ENCODE assay signal across 9 cellular contexts in the genomic region with DNA sequence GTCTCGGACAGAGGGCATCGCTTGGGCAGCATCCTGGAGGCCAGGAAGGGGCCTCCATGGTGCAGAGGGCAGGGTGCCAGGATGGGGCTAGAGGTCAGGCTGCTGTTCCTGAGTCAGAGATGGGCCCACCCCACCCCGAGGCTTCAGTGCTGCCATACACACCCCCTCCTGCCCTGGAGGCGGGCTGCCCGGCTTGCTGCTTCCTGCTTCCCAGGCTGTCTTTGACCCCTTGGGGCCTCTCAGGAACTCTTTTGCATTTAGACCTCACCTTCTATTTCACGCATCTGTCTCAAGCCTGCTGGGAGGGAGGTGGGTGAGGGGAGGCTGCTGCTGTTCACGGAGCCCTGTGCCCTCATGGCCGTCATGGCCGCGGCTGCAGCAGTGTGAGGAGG. TPM values are rescaled to one million over a fixed set of nuclear protein-coding genes. Genes with fewer than 3 reads are reported as not detected.
DNase-seq lines count a peak whose midpoint lies in the region; ATAC-seq and TF ChIP-seq lines count a peak whose summit lies in the region.
"Had no signal": no experiment of that assay in that cellular context is flagged by ENCODE, and none has a peak within 500 bp of the region (broad histone marks: within the 10 kb centered on the region; RNA-seq: fewer than 3 reads in every experiment).

No MANE protein-coding gene starts in this region.

- H3K9ac ChIP-seq in NT2/D1 (ENCODE audit: insufficient read length, low read depth), result no peak overlapping the region

- no peak for ATAC-seq in GM19455 (IDR thresholded peaks at IDR 0.05; ENCODE audit: unreplicated experiment)

- H3K27ac ChIP-seq in effector memory CD4-positive, alpha-beta T cell (ENCODE audit: insufficient read depth, low read length, poor library complexity, severe bottlenecking), result peak overlapping the region; percentile 35
- H3K27ac ChIP-seq: SK-N-MC had no signal

- H3K9me3 Mint-ChIP-seq in progenitor cell of endocrine pancreas (ENCODE audit: low read depth), result no peaks in the 10 kb centered on the region

- H3K27me3 Mint-ChIP-seq in progenitor cell of endocrine pancreas, result no peaks in the 10 kb centered on the region

- peaks cover 25% of the 10 kb centered on the region for H3K4me1 Mint-ChIP-seq in progenitor cell of endocrine pancreas (ENCODE audit: low read depth)

- TF ChIP-seq CTCF in GM12865 (IDR thresholded peaks at IDR 0.05; ENCODE audit: insufficient read depth, low read depth, low read length, missing control alignments) (no peak), progenitor cell of endocrine pancreas (IDR thresholded peaks at IDR 0.05; ENCODE audit: unreplicated experiment) (no peak)

- H3K36me3 ChIP-seq in NT2/D1 (ENCODE audit: insufficient read depth, insufficient read length, low read length), result no peaks in the 10 kb centered on the region
- no peaks in the 10 kb centered on the region for H3K36me3 ChIP-seq in effector memory CD4-positive, alpha-beta T cell (ENCODE audit: control insufficient read depth, insufficient read depth, low read length)

- H3K4me3 Mint-ChIP-seq in progenitor cell of endocrine pancreas (ENCODE audit: low read depth), result no peak overlapping the region

- H3K4me3 ChIP-seq in GM12865 (ENCODE audit: low read depth, low read length), result peak overlapping the region; percentile 82
- H3K4me3 ChIP-seq in NT2/D1 (ENCODE audit: insufficient read length, low read depth), result no peak overlapping the region
- peak overlapping the region; percentile 60 for H3K4me3 ChIP-seq in effector memory CD4-positive, alpha-beta T cell (ENCODE audit: insufficient read depth, low read depth, low read length, poor library complexity, severe bottlenecking)
- H3K4me3 ChIP-seq: SK-N-MC had no signal

- DNase-seq in GM12865 (ENCODE audit: low read depth) (peak; percentile 72), NT2/D1 (ENCODE audit: low read depth, low spot score) (peak; percentile 11), progenitor cell of endocrine pancreas (ENCODE audit: low spot score, unreplicated experiment) (no peak), medulla oblongata (ENCODE audit: extremely low spot score) (no peak), hepatic stellate cell (ENCODE audit: low spot score) (no peak), KG1 (lab: John Stamatoyannopoulos, UW) (no peak)
- DNase-seq in effector memory CD4-positive, alpha-beta T cell, result no peak

- no peaks in the 10 kb centered on the region for H3K27me3 ChIP-seq in NT2/D1 (ENCODE audit: insufficient read depth, insufficient read length)
- H3K27me3 ChIP-seq in effector memory CD4-positive, alpha-beta T cell (replicated peaks; ENCODE audit: control insufficient read depth, insufficient read depth, low read length, poor library complexity, severe bottlenecking), result no peaks in the 10 kb centered on the region

- no peaks in the 10 kb centered on the region for H3K9me3 ChIP-seq in NT2/D1 (ENCODE audit: insufficient read depth, low read length)
- no peaks in the 10 kb centered on the region for H3K9me3 ChIP-seq in effector memory CD4-positive, alpha-beta T cell (ENCODE audit: control insufficient read depth, low read length)

- peak overlapping the region; percentile 64 for H3K27ac Mint-ChIP-seq in progenitor cell of endocrine pancreas

- H3K36me3 Mint-ChIP-seq in progenitor cell of endocrine pancreas (ENCODE audit: insufficient read depth), result no peaks in the 10 kb centered on the region

- H3K4me1 ChIP-seq in NT2/D1 (ENCODE audit: insufficient read depth, insufficient read length), result peaks cover 7% of the 10 kb centered on the region
- peaks cover 18% of the 10 kb centered on the region for H3K4me1 ChIP-seq in effector memory CD4-positive, alpha-beta T cell (ENCODE audit: control insufficient read depth, insufficient read depth, low read length, poor library complexity, severe bottlenecking)

RNA-seq across cellular contexts. Expression of a gene that starts 6.6 kb away (rescaled TPM):
- total RNA-seq in progenitor cell of endocrine pancreas, result 68.8 and 74.5 TPM in 2 replicates

Comparison
In these comparisons a context has a peak if more than half of its experiments do, and no peak if none do; other contexts are left out.
1. DNase-seq: peak in GM12865 (single experiment) and NT2/D1 (single experiment); none in effector memory CD4-positive, alpha-beta T cell (0 of 3), progenitor cell of endocrine pancreas (single experiment), medulla oblongata (single experiment), hepatic stellate cell (single experiment) and KG1 (single experiment).